In the genomic region with DNA sequence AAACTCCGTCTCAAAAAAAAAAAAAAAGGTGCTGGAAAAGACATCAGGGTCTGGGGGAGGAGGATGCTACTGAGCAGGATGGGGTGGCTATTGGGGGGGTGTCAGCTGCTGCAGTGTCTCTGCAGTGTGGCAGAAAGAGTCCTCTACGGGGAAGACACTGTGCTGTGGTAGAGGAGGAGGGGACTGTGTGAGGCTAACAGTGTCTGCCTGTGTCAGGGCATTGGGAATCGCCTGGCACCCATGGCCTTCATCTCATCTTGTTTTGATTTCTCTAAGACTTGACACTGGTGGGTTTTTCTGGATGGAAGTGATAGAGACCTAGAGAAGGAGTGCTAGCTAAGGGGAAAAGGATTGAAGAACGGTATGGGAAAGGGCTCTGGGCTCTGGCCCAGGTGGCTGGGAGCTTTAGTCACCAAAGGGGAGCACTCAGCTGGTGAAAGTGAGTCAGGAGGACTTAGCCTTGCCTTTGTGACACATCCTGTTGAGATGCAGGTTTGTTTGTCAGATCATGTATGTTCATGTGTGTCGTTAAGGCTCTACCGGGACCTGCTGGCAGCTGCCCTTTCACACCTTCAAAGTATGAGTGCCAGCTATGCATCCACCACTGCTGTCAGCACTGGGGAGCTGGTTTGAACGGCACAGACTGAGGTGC, we compare ENCODE assay signal across 1 cellular context.
TF ChIP-seq lines count a peak whose summit lies in the region.

No MANE protein-coding gene starts in this region.

TF ChIP-seq in IMR-90, 13 proteins besides CTCF, POLR2A, EP300 and RAD21:
- TF ChIP-seq CHD1 (IDR thresholded peaks at IDR 0.05; ENCODE audit: low read depth, low read length) = no peak
- TF ChIP-seq SMC3 (IDR thresholded peaks at IDR 0.05; ENCODE audit: low read depth, low read length) = no peak
- no peak for TF ChIP-seq MAFK (IDR thresholded peaks at IDR 0.05; ENCODE audit: low read depth, low read length)
- TF ChIP-seq FOS (IDR thresholded peaks at IDR 0.05; ENCODE audit: low read depth, low read length) = no peak
- no peak for TF ChIP-seq BHLHE40 (IDR thresholded peaks at IDR 0.05; ENCODE audit: low read depth, low read length)
- no peak for TF ChIP-seq RFX5 (IDR thresholded peaks at IDR 0.05; ENCODE audit: low read depth, low read length)
- no peak for TF ChIP-seq ELK1 (IDR thresholded peaks at IDR 0.05; ENCODE audit: borderline replicate concordance, low read depth, low read length)
- TF ChIP-seq CEBPB (IDR thresholded peaks at IDR 0.05; ENCODE audit: low read depth, low read length) = no peak
- no peak for TF ChIP-seq NFE2L2 (IDR thresholded peaks at IDR 0.05; ENCODE audit: low read depth, low read length)
- TF ChIP-seq MAZ (IDR thresholded peaks at IDR 0.05; ENCODE audit: borderline replicate concordance, low read depth, low read length) = no peak
